ENCODE assay signal across 1 cellular context in the genomic region with DNA sequence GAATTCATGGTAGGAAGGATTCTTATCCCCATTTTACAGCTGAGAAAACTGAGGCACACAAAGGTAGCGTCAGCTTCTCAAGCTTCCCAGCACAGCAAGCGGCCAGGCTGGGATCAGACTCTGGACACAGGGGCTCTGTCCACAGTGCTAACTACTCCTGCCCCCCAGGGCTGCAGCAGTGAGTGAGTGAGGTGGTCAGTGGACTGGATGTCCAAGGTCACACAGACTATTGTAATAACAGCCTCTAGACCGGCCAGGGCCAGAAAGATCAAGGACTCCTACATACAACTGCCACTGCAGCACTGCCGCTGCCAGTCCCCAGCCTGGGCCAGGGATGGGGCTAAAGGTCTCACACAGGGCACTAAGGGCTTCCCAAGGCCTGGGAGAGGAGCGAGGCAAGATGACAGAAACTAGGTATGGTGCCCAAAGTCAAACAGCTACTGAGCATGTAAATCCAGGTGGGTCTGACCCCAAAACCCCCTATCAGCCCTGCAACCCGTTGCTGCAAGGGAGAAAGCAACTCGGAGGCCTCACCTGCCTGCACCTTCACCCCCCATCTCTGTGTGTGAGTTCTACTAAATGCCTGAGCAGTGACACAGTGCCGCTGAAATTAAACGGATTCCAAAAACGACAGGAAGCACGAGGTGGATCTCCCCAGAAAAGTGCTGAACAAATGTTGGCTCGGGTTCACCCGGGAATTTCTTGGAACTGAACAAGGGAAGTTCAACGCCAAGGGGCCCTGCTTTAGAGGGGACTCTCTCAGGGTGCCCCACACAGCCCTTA.
TF ChIP-seq lines count a peak whose summit lies in the region.

No MANE protein-coding gene starts in this region.

TF ChIP-seq in GM12878, 131 proteins besides CTCF, POLR2A, EP300 and RAD21 (continued from another document):
- TF ChIP-seq BACH1 (IDR thresholded peaks at IDR 0.05; ENCODE audit: borderline replicate concordance) = no peak
- TF ChIP-seq ZNF217 (IDR thresholded peaks at IDR 0.05) = peak; percentile 53; the same call in 1 of the 2 replicates
TF ChIP-seq in GM12878: peak in this region for 4.
